In genomic region chr9:96616817-96617438, GRCh38 we compare ENCODE assay signal across 31 cellular contexts. TPM values are rescaled to one million over a fixed set of nuclear protein-coding genes. Genes with fewer than 3 reads are reported as not detected.
A peak's percentile ranks its signal among the peaks of the same experiment; 100 is the strongest.
DNase-seq lines count a peak whose midpoint lies in the region; ATAC-seq, FAIRE-seq and TF ChIP-seq lines count a peak whose summit lies in the region.
"Had no signal": no experiment of that assay in that cellular context is flagged by ENCODE, and none has a peak within 500 bp of the region (broad histone marks: within the 10 kb centered on the region; RNA-seq: fewer than 3 reads in every experiment).

No MANE protein-coding gene starts in this region.

- no peak overlapping the region for H3K18ac ChIP-seq in mesendoderm (ENCODE audit: low read length)

- no CpG with 5 or more reads among the region's 7 CpGs for whole genome bisulfite sequencing in mesendoderm (ENCODE audit: extremely low coverage, insufficient coverage, low lambda C conversion rate)

- H3K4me1 ChIP-seq in PC-9 (replicated peaks; ENCODE audit: insufficient read depth) (peaks cover 51% of the 10 kb centered on the region), mesendoderm (ENCODE audit: control insufficient read depth, low read depth, low read length) (peaks cover 11% of the 10 kb centered on the region)
- H3K4me1 ChIP-seq: prostate gland had no signal

- no peak for TF ChIP-seq CTCF in CD4-positive, alpha-beta T cell (IDR thresholded peaks at IDR 0.05)
- TF ChIP-seq CTCF in PC-9 (conservative IDR thresholded peaks at IDR 0.05), result no peak
- TF ChIP-seq CTCF in nephron progenitor cell (IDR thresholded peaks at IDR 0.05), result no peak

- H3K27me3 ChIP-seq in CD4-positive, alpha-beta T cell (ENCODE audit: control insufficient read depth, insufficient read depth, low read length), result peaks cover 61% of the 10 kb centered on the region
- H3K27me3 ChIP-seq in PC-9 (ENCODE audit: insufficient read depth, low read depth), result no peaks in the 10 kb centered on the region
- no peaks in the 10 kb centered on the region for H3K27me3 ChIP-seq in mesendoderm (ENCODE audit: insufficient read depth, low read length, poor library complexity)
- H3K27me3 ChIP-seq in H7 (ENCODE audit: control insufficient read depth, insufficient read depth, low read length), result peaks cover 11% of the 10 kb centered on the region
- H3K27me3 ChIP-seq: SJSA1, testis, vagina had no signal

- H3K4me3 ChIP-seq in PC-9, result no peak overlapping the region
- H3K4me3 ChIP-seq in mesendoderm (ENCODE audit: low read length), result no peak overlapping the region
- H3K4me3 ChIP-seq in H7 (ENCODE audit: insufficient read depth, low read depth, low read length), result no peak overlapping the region
- H3K4me3 ChIP-seq: A549, lung, prostate gland, vagina had no signal

- peaks cover 10% of the 10 kb centered on the region for H4K20me1 ChIP-seq in PC-9 (ENCODE audit: insufficient read depth)

- peak overlapping the region; percentile 95 for H3K4me2 ChIP-seq in PC-9
- no peak overlapping the region for H3K4me2 ChIP-seq in mesendoderm (ENCODE audit: low read length)

- no peaks in the 10 kb centered on the region for H3K36me3 Mint-ChIP-seq in CD4-positive, alpha-beta T cell (ENCODE audit: low read depth)
- H3K36me3 Mint-ChIP-seq in nephron progenitor cell (ENCODE audit: low read depth), result no peaks in the 10 kb centered on the region
- no peaks in the 10 kb centered on the region for H3K36me3 Mint-ChIP-seq in activated CD8-positive, alpha-beta memory T cell treated with anti-CD3 and anti-CD28 coated beads, Interleukin-2, amount 10 ng/mL, durations not matched to agents 7 days and 5 days
- H3K36me3 Mint-ChIP-seq: CD8-positive, alpha-beta T cell had no signal

- H3K23ac ChIP-seq in mesendoderm (ENCODE audit: low read length), result no peak overlapping the region

- H3K79me2 ChIP-seq in PC-9 (ENCODE audit: low read depth), result peaks cover 67% of the 10 kb centered on the region
- H3K79me2 ChIP-seq in mesendoderm (ENCODE audit: control insufficient read depth, insufficient read depth, low read length), result peaks cover 46% of the 10 kb centered on the region

- no peak overlapping the region for H2BK120ac ChIP-seq in mesendoderm (ENCODE audit: low read depth, low read length)

- no TSS peak for BruUV-seq in PC-9 (replicated peaks; lab: Mats Ljungman, UMichigan)

- intact Hi-C loops in CD4-positive, alpha-beta T cell (cut with DNase I, micrococcal nuclease), result no loop called here
- intact Hi-C loops in PC-9 (cut with micrococcal nuclease; ENCODE audit: unreplicated experiment), result no loop called here

- no peak overlapping the region for H4K8ac ChIP-seq in mesendoderm (ENCODE audit: low read depth, low read length)

- no peaks in the 10 kb centered on the region for H3K9me3 Mint-ChIP-seq in CD4-positive, alpha-beta T cell
- no peaks in the 10 kb centered on the region for H3K9me3 Mint-ChIP-seq in nephron progenitor cell
- H3K9me3 Mint-ChIP-seq in activated CD8-positive, alpha-beta memory T cell treated with anti-CD3 and anti-CD28 coated beads, Interleukin-2, amount 10 ng/mL, durations not matched to agents 7 days and 5 days (ENCODE audit: low read depth), result no peaks in the 10 kb centered on the region
- H3K9me3 Mint-ChIP-seq: activated naive CD8-positive, alpha-beta T cell treated with anti-CD3 and anti-CD28 coated beads, Interleukin-2, amount 50 U/mL, for 24 hours; CD8-positive, alpha-beta T cell; H9 had no signal

- peaks cover 73% of the 10 kb centered on the region for H3K27me3 Mint-ChIP-seq in CD4-positive, alpha-beta T cell
- H3K27me3 Mint-ChIP-seq in nephron progenitor cell (ENCODE audit: low read depth, poor library complexity), result peaks cover 6% of the 10 kb centered on the region
- H3K27me3 Mint-ChIP-seq in activated CD8-positive, alpha-beta memory T cell treated with anti-CD3 and anti-CD28 coated beads, Interleukin-2, amount 10 ng/mL, durations not matched to agents 7 days and 5 days, result peaks cover 71% of the 10 kb centered on the region

- no peak overlapping the region for H4K5ac ChIP-seq in mesendoderm (ENCODE audit: low read length)

- no peaks in the 10 kb centered on the region for H3K9me3 ChIP-seq in CD4-positive, alpha-beta T cell (ENCODE audit: control insufficient read depth, low read length)
- H3K9me3 ChIP-seq in PC-9 (ENCODE audit: insufficient read depth, low read depth), result no peaks in the 10 kb centered on the region
- H3K9me3 ChIP-seq: A549, neutrophil, prostate gland, SJSA1, testis, vagina had no signal

- no peak overlapping the region for H3K9ac ChIP-seq in mesendoderm (ENCODE audit: low read length)

- H3K79me1 ChIP-seq in mesendoderm (ENCODE audit: low read length), result peaks cover 15% of the 10 kb centered on the region

- no peak overlapping the region for H3K4ac ChIP-seq in mesendoderm (ENCODE audit: low read depth, low read length)

- H2AK5ac ChIP-seq in mesendoderm (ENCODE audit: low read length), result no peak overlapping the region

- no peak overlapping the region for H3K27ac ChIP-seq in CD4-positive, alpha-beta T cell (ENCODE audit: low read depth, low read length)
- H3K27ac ChIP-seq in PC-9 (no peak overlapping the region), cingulate gyrus (ENCODE audit: low read depth, low read length) (peak overlapping the region; percentile 88), mesendoderm (ENCODE audit: low read depth, low read length) (no peak overlapping the region)
- H3K27ac ChIP-seq: A549, neutrophil, SJSA1, vagina had no signal

- no peak overlapping the region for H2BK5ac ChIP-seq in mesendoderm (ENCODE audit: low read length)

- no peaks in the 10 kb centered on the region; the same call in 1 of the 2 replicates for H3K9me2 ChIP-seq in PC-9 (ENCODE audit: insufficient read depth)

- no peak overlapping the region for H2BK15ac ChIP-seq in mesendoderm (replicated peaks; ENCODE audit: low read depth)

- POLR2A ChIA-PET in CD4-positive, alpha-beta T cell (lab: Charles Lee), result no interaction called here
- POLR2A ChIA-PET in PC-9 (lab: Charles Lee; ENCODE audit: unreplicated experiment), result interaction anchor here (0.5 kb wide), 1 partner anchor 34 kb away, joined by 3 read pairs; no protein-coding TSS in a partner anchor

- H2AFZ ChIP-seq in PC-9, result no peak overlapping the region

- H3K56ac ChIP-seq in mesendoderm (ENCODE audit: low read length), result no peak overlapping the region

- no peak for FAIRE-seq in urothelium cell line (lab: Jason Lieb, UNC)
- FAIRE-seq: A549, kidney had no signal

- ATAC-seq in CD4-positive, alpha-beta T cell (ENCODE audit: poor library complexity), result no peak
- ATAC-seq in activated CD8-positive, alpha-beta memory T cell treated with anti-CD3 and anti-CD28 coated beads, Interleukin-2, amount 10 ng/mL, durations not matched to agents 7 days and 5 days, result no peak
- ATAC-seq: A549; activated CD4-positive, alpha-beta T cell treated with anti-CD3 and anti-CD28 coated beads for 36 hours; activated naive CD8-positive, alpha-beta T cell treated with anti-CD3 and anti-CD28 coated beads, Interleukin-2, amount 50 U/mL, for 24 hours; CD8-positive, alpha-beta T cell had no signal

- H3F3A ChIP-seq in PC-9 (ENCODE audit: insufficient read depth, low read depth), result peaks cover 30% of the 10 kb centered on the region

- H3K36me3 ChIP-seq in PC-9 (ENCODE audit: low read depth) (0 out of 2 replicates have a peak, but pooled peaks cover 3% of the 10 kb centered on the region), mesendoderm (ENCODE audit: control insufficient read depth, insufficient read depth, low read length) (no peaks in the 10 kb centered on the region), H7 (replicated peaks; ENCODE audit: control insufficient read depth, insufficient read depth, low read length) (no peaks in the 10 kb centered on the region)
- H3K36me3 ChIP-seq: neutrophil, prostate gland, SJSA1, vagina had no signal

- CTCF ChIA-PET in CD4-positive, alpha-beta T cell (lab: Charles Lee), result no interaction called here
- CTCF ChIA-PET in PC-9 (lab: Charles Lee), result no interaction called here
- CTCF ChIA-PET in activated CD8-positive, alpha-beta memory T cell treated with anti-CD3 and anti-CD28 coated beads, Interleukin-2, amount 10 ng/mL, durations not matched to agents 7 days and 5 days (lab: Charles Lee), result no interaction called here

- no peak for DNase-seq in CD4-positive, alpha-beta T cell
- DNase-seq in PC-9 (no peak), nephron progenitor cell (no peak), mesendoderm (no peak), H7 (no peak), urothelium cell line (ENCODE audit: low spot score) (no peak)
- no peak for DNase-seq in activated CD8-positive, alpha-beta memory T cell treated with anti-CD3 and anti-CD28 coated beads, Interleukin-2, amount 10 ng/mL, durations not matched to agents 7 days and 5 days
- DNase-seq: activated CD4-positive, alpha-beta T cell treated with anti-CD3 and anti-CD28 coated beads for 36 hours; activated effector memory CD4-positive, alpha-beta T cell treated with anti-CD3 and anti-CD28 coated beads, Interleukin-2, amount 50 U/mL, for 16 hours; activated naive CD8-positive, alpha-beta T cell treated with anti-CD3 and anti-CD28 coated beads, Interleukin-2, amount 50 U/mL, for 24 hours; activated T-cell treated with anti-CD3 and anti-CD28 coated beads, Interleukin-2, amount 50 U/mL, for 1 hour; AML-193; CD8-positive, alpha-beta T cell; cerebellar nuclear complex; KG1; kidney; MM.1S; NCI-H2081; NCI-H345; RPMI8226; stimulated activated naive CD4-positive, alpha-beta T cell; T-helper 1 cell; testis had no signal

- peak overlapping the region; percentile 61 for H3K4me3 Mint-ChIP-seq in CD4-positive, alpha-beta T cell
- H3K4me3 Mint-ChIP-seq in nephron progenitor cell, result peak overlapping the region; percentile 88
- no peak overlapping the region for H3K4me3 Mint-ChIP-seq in activated CD8-positive, alpha-beta memory T cell treated with anti-CD3 and anti-CD28 coated beads, Interleukin-2, amount 10 ng/mL, durations not matched to agents 7 days and 5 days
- H3K4me3 Mint-ChIP-seq: activated CD4-positive, alpha-beta T cell treated with anti-CD3 and anti-CD28 coated beads for 36 hours; activated naive CD8-positive, alpha-beta T cell treated with anti-CD3 and anti-CD28 coated beads, Interleukin-2, amount 50 U/mL, for 24 hours; CD8-positive, alpha-beta T cell had no signal

- H3K4me1 Mint-ChIP-seq in CD4-positive, alpha-beta T cell (ENCODE audit: low read depth), result peaks cover 15% of the 10 kb centered on the region
- peaks cover 76% of the 10 kb centered on the region for H3K4me1 Mint-ChIP-seq in nephron progenitor cell
- peaks cover 7% of the 10 kb centered on the region for H3K4me1 Mint-ChIP-seq in activated CD8-positive, alpha-beta memory T cell treated with anti-CD3 and anti-CD28 coated beads, Interleukin-2, amount 10 ng/mL, durations not matched to agents 7 days and 5 days

- H3K27ac Mint-ChIP-seq in CD4-positive, alpha-beta T cell, result no peak overlapping the region
- H3K27ac Mint-ChIP-seq in nephron progenitor cell, result no peak overlapping the region
- H3K27ac Mint-ChIP-seq in activated CD8-positive, alpha-beta memory T cell treated with anti-CD3 and anti-CD28 coated beads, Interleukin-2, amount 10 ng/mL, durations not matched to agents 7 days and 5 days, result no peak overlapping the region
- H3K27ac Mint-ChIP-seq: activated CD4-positive, alpha-beta T cell treated with anti-CD3 and anti-CD28 coated beads for 36 hours; activated naive CD8-positive, alpha-beta T cell treated with anti-CD3 and anti-CD28 coated beads, Interleukin-2, amount 50 U/mL, for 24 hours; CD8-positive, alpha-beta T cell; H9 had no signal

RNA-seq across cellular contexts. Expression of gene CDC14B, which starts 2.7 kb away (rescaled TPM):
- total RNA-seq in CD4-positive, alpha-beta T cell, result 1 to 10 TPM; 3.5 TPM
- 43.3 and 47.2 TPM in 2 replicates for total RNA-seq in PC-9 (2021)
- 26.9 TPM for polyA plus RNA-seq in mesendoderm (2013, experiment 1 of 2)
- 26.3 TPM for polyA plus RNA-seq in mesendoderm (2013, experiment 2 of 2)
- total RNA-seq in H7 (2014; rRNA removed; shearing (Covaris generic)), result 38.5 and 47.9 TPM in 2 replicates
- total RNA-seq in activated CD8-positive, alpha-beta memory T cell treated with anti-CD3 and anti-CD28 coated beads, Interleukin-2, amount 10 ng/mL, durations not matched to agents 7 days and 5 days, result 1 to 10 TPM; 1.1 to 4.8 TPM

RNA-seq across cellular contexts. Expression of gene PRXL2C, which starts 38.2 kb away (rescaled TPM):
- total RNA-seq in CD4-positive, alpha-beta T cell, result 10 to 100 TPM; 25.0 to 25.4 TPM
- total RNA-seq in PC-9 (2021), result 7.6 and 8.5 TPM in 2 replicates
- 5.2 TPM for polyA plus RNA-seq in mesendoderm (2013, experiment 1 of 2)
- polyA plus RNA-seq in mesendoderm (2013, experiment 2 of 2), result 5.4 TPM
- 7.9 and 12.0 TPM in 2 replicates for total RNA-seq in H7 (2014; rRNA removed; shearing (Covaris generic))
- total RNA-seq in activated CD8-positive, alpha-beta memory T cell treated with anti-CD3 and anti-CD28 coated beads, Interleukin-2, amount 10 ng/mL, durations not matched to agents 7 days and 5 days, result 10 to 100 TPM in 1 of 2 experiments, 1 to 10 TPM in 1; 7.0 to 10.0 TPM
